ENCODE assay signal across 23 cellular contexts in the genomic region with DNA sequence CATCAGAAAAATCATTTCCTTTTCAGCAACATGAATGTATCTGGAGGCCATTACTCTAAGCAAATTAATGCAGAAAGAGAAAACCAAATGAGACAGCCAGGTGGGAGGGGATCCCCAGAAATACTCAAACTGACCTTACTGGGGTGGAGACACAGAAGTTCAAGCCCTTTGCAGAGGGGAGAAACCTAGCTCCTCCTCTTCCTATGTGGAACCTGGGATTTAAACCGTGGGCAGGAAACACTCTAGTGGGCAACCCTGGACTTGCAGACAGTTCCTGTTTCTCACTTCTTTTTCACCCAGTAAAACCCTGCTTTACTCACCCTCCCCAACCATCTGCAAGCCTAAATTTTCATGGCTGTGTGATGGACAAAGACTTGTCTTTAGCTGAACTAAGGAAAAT.
"Had no signal": no experiment of that assay in that cellular context is flagged by ENCODE, and none has a peak within 500 bp of the region (broad histone marks: within the 10 kb centered on the region; RNA-seq: fewer than 3 reads in every experiment).

No MANE protein-coding gene starts in this region.

- H3K4me1 ChIP-seq: adrenal gland, esophagus muscularis mucosa, gastroesophageal sphincter, heart left ventricle, neural progenitor cell had no signal

- H3K9me3 Mint-ChIP-seq: activated T-helper 1 cell treated with anti-CD3 and anti-CD28 coated beads, Interleukin-12 subunit alpha, Interleukin-12 subunit beta, Interleukin-2, Interleukin-4 antibody, amounts not matched to agents 30 ng/mL and 10 ng/mL and 1 ng/mL, durations not matched to agents 14 hours and 24 hours and 36 hours; neural progenitor cell had no signal

- H3K4me3 ChIP-seq: adrenal gland, esophagus muscularis mucosa, gastroesophageal sphincter, heart left ventricle, neural progenitor cell had no signal

- FAIRE-seq: astrocyte, bronchial epithelial cell, endothelial cell of umbilical vein had no signal

- H3K4me1 Mint-ChIP-seq: activated CD4-positive, alpha-beta T cell treated with anti-CD3 and anti-CD28 coated beads for 36 hours; immature natural killer cell; naive thymus-derived CD4-positive, alpha-beta T cell had no signal

- H3K27ac ChIP-seq: adrenal gland, esophagus muscularis mucosa, gastroesophageal sphincter, heart left ventricle, neural progenitor cell had no signal

- H3K4me2 ChIP-seq: neural progenitor cell had no signal

- H3K4me3 Mint-ChIP-seq: activated CD4-positive, alpha-beta T cell treated with anti-CD3 and anti-CD28 coated beads for 36 hours; activated T-helper 1 cell treated with anti-CD3 and anti-CD28 coated beads, Interleukin-12 subunit alpha, Interleukin-12 subunit beta, Interleukin-2, Interleukin-4 antibody, amounts not matched to agents 30 ng/mL and 10 ng/mL and 1 ng/mL, durations not matched to agents 14 hours and 24 hours and 36 hours; immature natural killer cell; naive thymus-derived CD4-positive, alpha-beta T cell; neural progenitor cell had no signal

- H3K27ac Mint-ChIP-seq: activated CD4-positive, alpha-beta T cell treated with anti-CD3 and anti-CD28 coated beads for 36 hours; activated naive CD4-positive, alpha-beta T cell treated with anti-CD3 and anti-CD28 coated beads, Interleukin-2, amount 50 U/mL, for 72 hours; activated T-helper 1 cell treated with anti-CD3 and anti-CD28 coated beads, Interleukin-12 subunit alpha, Interleukin-12 subunit beta, Interleukin-2, Interleukin-4 antibody, amounts not matched to agents 30 ng/mL and 10 ng/mL and 1 ng/mL, durations not matched to agents 14 hours and 24 hours and 36 hours; immature natural killer cell; naive thymus-derived CD4-positive, alpha-beta T cell; neural progenitor cell; progenitor cell of endocrine pancreas had no signal

- DNase-seq: activated CD4-positive, alpha-beta T cell treated with anti-CD3 and anti-CD28 coated beads for 36 hours; activated CD4-positive, alpha-beta T cell treated with anti-CD3 and anti-CD28 coated beads, Interleukin-2, amount 50 U/mL, for 48 hours; activated gamma-delta T cell treated with Interleukin-2 at 50 U/mL for 16 hours; adrenal gland; cerebellar nuclear complex; effector CD4-positive, alpha-beta T cell; heart left ventricle; immature natural killer cell; mesenchymal stem cell; naive thymus-derived CD4-positive, alpha-beta T cell; stimulated activated CD4-positive, alpha-beta T cell treated with anti-CD3 and anti-CD28 coated beads, Interleukin-12 subunit alpha, Interleukin-12 subunit beta, amount 100 ng/mL, for 4 hours; stimulated activated CD4-positive, alpha-beta T cell treated with anti-CD3 and anti-CD28 coated beads, Interleukin-1b, Interleukin-23, amount 100 ng/mL, for 48 hours; stimulated activated CD8-positive, alpha-beta memory T cell treated with anti-CD3 and anti-CD28 coated beads, Interleukin-4, amount 100 ng/mL, for 48 hours; stimulated activated naive CD4-positive, alpha-beta T cell had no signal

- H3K9ac ChIP-seq: neural progenitor cell had no signal

- H3K27me3 Mint-ChIP-seq: activated CD4-positive, alpha-beta T cell treated with anti-CD3 and anti-CD28 coated beads for 36 hours; naive thymus-derived CD4-positive, alpha-beta T cell; progenitor cell of endocrine pancreas had no signal

- H3K27me3 ChIP-seq: adrenal gland, esophagus muscularis mucosa, gastroesophageal sphincter, heart left ventricle, neural progenitor cell had no signal

- ATAC-seq: activated CD4-positive, alpha-beta T cell treated with anti-CD3 and anti-CD28 coated beads for 36 hours; activated naive CD4-positive, alpha-beta T cell treated with anti-CD3 and anti-CD28 coated beads, Interleukin-2, amount 50 U/mL, for 72 hours; gastroesophageal sphincter; heart left ventricle; naive thymus-derived CD4-positive, alpha-beta T cell had no signal

- H2AFZ ChIP-seq: neural progenitor cell had no signal

- H3K36me3 ChIP-seq: adrenal gland, esophagus muscularis mucosa, gastroesophageal sphincter, heart left ventricle, neural progenitor cell had no signal

- H3K36me3 Mint-ChIP-seq: activated naive CD4-positive, alpha-beta T cell treated with anti-CD3 and anti-CD28 coated beads, Interleukin-2, amount 50 U/mL, for 72 hours; immature natural killer cell; naive thymus-derived CD4-positive, alpha-beta T cell; neural progenitor cell had no signal

- H3K9me3 ChIP-seq: adrenal gland, esophagus muscularis mucosa, gastroesophageal sphincter had no signal
